Comparison of ENCODE assay signal across 8 cellular contexts in the genomic region with DNA sequence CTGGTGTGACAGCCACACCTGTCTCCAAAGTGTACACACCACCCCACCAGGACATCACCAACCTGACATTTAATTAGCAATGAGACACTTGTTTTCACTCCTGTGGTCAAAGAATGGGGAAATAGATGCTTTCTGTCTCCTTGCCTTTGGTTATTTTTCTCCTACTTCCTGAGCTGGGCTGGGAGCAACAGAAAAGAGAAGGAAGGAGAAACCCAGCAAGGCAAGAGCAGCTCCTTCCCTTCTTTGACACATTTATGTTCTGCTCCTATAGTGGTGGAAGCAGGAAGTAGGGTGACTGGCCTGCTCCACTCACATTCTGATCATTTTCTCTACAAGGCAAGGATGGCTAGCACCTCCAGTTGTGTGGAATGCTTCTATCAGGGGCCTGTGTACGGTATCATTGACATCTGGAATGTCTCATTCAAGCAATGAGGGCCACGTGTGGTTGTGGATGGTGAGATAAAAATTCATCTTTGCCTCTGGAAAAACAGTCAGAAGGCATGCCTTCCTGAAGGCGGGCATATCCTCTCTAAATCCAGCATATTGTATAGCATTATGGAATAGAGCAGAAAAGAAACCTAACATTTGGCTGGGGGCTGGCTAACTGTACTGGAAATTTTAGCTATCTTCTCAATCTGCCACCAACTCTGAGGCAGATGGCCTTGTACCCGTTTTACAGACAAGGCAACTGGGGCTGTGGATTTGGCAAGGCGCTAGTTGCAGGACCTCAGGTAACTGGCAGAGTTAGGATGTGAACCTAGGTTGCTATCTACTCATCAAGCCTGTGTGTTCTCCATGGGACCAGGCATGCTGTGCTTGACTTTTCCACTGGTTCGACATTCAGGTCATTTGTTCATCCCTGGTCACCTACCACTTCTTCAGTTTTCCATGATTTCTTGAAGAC. TPM values are rescaled to one million over a fixed set of nuclear protein-coding genes. Genes with fewer than 3 reads are reported as not detected.
DNase-seq lines count a peak whose midpoint lies in the region; ATAC-seq and TF ChIP-seq lines count a peak whose summit lies in the region.

No MANE protein-coding gene starts in this region.

- peaks cover 49 to 100% (median 75%) of the 10 kb centered on the region in 3 donors for H3K4me1 ChIP-seq in esophagus squamous epithelium
- peaks cover 29% of the 10 kb centered on the region for H3K4me1 ChIP-seq in smooth muscle cell (ENCODE audit: low read depth)

- H3K79me2 ChIP-seq in smooth muscle cell (ENCODE audit: low read depth), result no peaks in the 10 kb centered on the region

- no peaks in the 10 kb centered on the region for H3K27me3 Mint-ChIP-seq in stimulated activated naive CD8-positive, alpha-beta T cell treated with anti-CD3 and anti-CD28 coated beads, Interleukin-15, amount 100 ng/mL, for 72 hours

- TF ChIP-seq CTCF in esophagus squamous epithelium (IDR thresholded peaks at IDR 0.05) (no peak), smooth muscle cell (IDR thresholded peaks at IDR 0.05; ENCODE audit: borderline replicate concordance, insufficient read depth, poor library complexity, severe bottlenecking) (no peak)

- no peaks in the 10 kb centered on the region for H3K9me3 ChIP-seq in esophagus squamous epithelium
- no peaks in the 10 kb centered on the region for H3K9me3 ChIP-seq in smooth muscle cell (replicated peaks; ENCODE audit: low read depth)

- H3K4me3 ChIP-seq in esophagus squamous epithelium, result no peak overlapping the region
- H3K4me3 ChIP-seq in smooth muscle cell, result no peak overlapping the region

- peak overlapping the region; percentile 84 for H3K9ac ChIP-seq in smooth muscle cell (ENCODE audit: low read depth)

- no peak for TF ChIP-seq POLR2A in esophagus squamous epithelium (IDR thresholded peaks at IDR 0.05)

- H3K27ac ChIP-seq in esophagus squamous epithelium (peak overlapping the region; percentile 95 to 99 (median 97)), smooth muscle cell (ENCODE audit: low read depth) (peak overlapping the region; percentile 98)

- WGBS in esophagus squamous epithelium, 2 donors, result 95 to 98% methylated on average over 6 of the region's 6 CpGs
- 86% methylated on average over 6 of the region's 6 CpGs for WGBS in smooth muscle cell (ENCODE audit: low lambda C conversion rate)

- no peaks in the 10 kb centered on the region for H4K20me1 ChIP-seq in smooth muscle cell (ENCODE audit: low read depth)

- peaks cover 28% of the 10 kb centered on the region for H3F3A ChIP-seq in smooth muscle cell (ENCODE audit: low read depth)

- H3K4me3 Mint-ChIP-seq in stimulated activated naive CD8-positive, alpha-beta T cell treated with anti-CD3 and anti-CD28 coated beads, Interleukin-15, amount 100 ng/mL, for 72 hours, result peak overlapping the region in 1 of 2 donors; percentile 24

- H3K9me3 Mint-ChIP-seq in stimulated activated naive CD8-positive, alpha-beta T cell treated with anti-CD3 and anti-CD28 coated beads, Interleukin-15, amount 100 ng/mL, for 72 hours, result peaks cover 6% of the 10 kb centered on the region in 2 donors

- H3K4me2 ChIP-seq in smooth muscle cell, result peak overlapping the region; percentile 67

- H3K27ac Mint-ChIP-seq in stimulated activated naive CD8-positive, alpha-beta T cell treated with anti-CD3 and anti-CD28 coated beads, Interleukin-15, amount 100 ng/mL, for 72 hours, result peak overlapping the region in 1 of 2 donors; percentile 99

- no peak overlapping the region for H2AFZ ChIP-seq in smooth muscle cell (ENCODE audit: low read depth)

- peaks cover 57% of the 10 kb centered on the region for H3K4me1 Mint-ChIP-seq in stimulated activated naive CD8-positive, alpha-beta T cell treated with anti-CD3 and anti-CD28 coated beads, Interleukin-15, amount 100 ng/mL, for 72 hours

- ATAC-seq in GM21447 (IDR thresholded peaks at IDR 0.05; ENCODE audit: unreplicated experiment), result no peak
- ATAC-seq in stimulated activated naive CD8-positive, alpha-beta T cell treated with anti-CD3 and anti-CD28 coated beads, Interleukin-15, amount 100 ng/mL, for 72 hours, result no peak

- intact Hi-C loops in esophagus squamous epithelium (cut with DNase I), result no loop called here

- H3K27me3 ChIP-seq in esophagus squamous epithelium (no peaks in the 10 kb centered on the region), smooth muscle cell (ENCODE audit: low read depth) (no peaks in the 10 kb centered on the region)

- H3K36me3 ChIP-seq in esophagus squamous epithelium (no peaks in the 10 kb centered on the region), smooth muscle cell (ENCODE audit: low read depth) (no peaks in the 10 kb centered on the region)

- peak; percentile 18 for DNase-seq in HT-29 (ENCODE audit: low spot score)
- DNase-seq in SKM-1 (lab: John Stamatoyannopoulos, UW; ENCODE audit: unreplicated experiment), result peak; percentile 41
- DNase-seq in esophagus squamous epithelium (lab: John Stamatoyannopoulos, UW), result no peak
- DNase-seq in smooth muscle cell (lab: John Stamatoyannopoulos, UW; ENCODE audit: unreplicated experiment), result no peak
- no peak for DNase-seq in NCI-H1694 treated with DMSO at 0.1 percent for 48 hours (lab: John Stamatoyannopoulos, UW)
- DNase-seq in stimulated activated naive CD8-positive, alpha-beta T cell treated with anti-CD3 and anti-CD28 coated beads, Interleukin-15, amount 100 ng/mL, for 72 hours, result no peak
- no peak for DNase-seq in NCI-H526 (lab: John Stamatoyannopoulos, UW)

RNA-seq across cellular contexts. Expression of a gene that starts 24.7 kb away (rescaled TPM):
- total RNA-seq in HT-29 (2014; rRNA removed; shearing (Covaris generic)), result 165 and 178 TPM in 2 replicates
- total RNA-seq in esophagus squamous epithelium, result 100 to 1,000 TPM; 234 to 565 (median 415) TPM
- total RNA-seq in smooth muscle cell, result 166 and 170 TPM in 2 replicates
- polyA plus RNA-seq in smooth muscle cell, result 201 and 234 TPM in 2 replicates

RNA-seq across cellular contexts. Expression of a gene that starts 52.9 kb away (rescaled TPM):
- total RNA-seq in HT-29 (2014; rRNA removed; shearing (Covaris generic)), result 15.9 and 29.5 TPM in 2 replicates
- total RNA-seq in esophagus squamous epithelium (10 to 100 TPM; 35.3 to 85.3 (median 50.4) TPM), smooth muscle cell (109 and 176 TPM in 2 replicates)
- polyA plus RNA-seq in smooth muscle cell, result 89.0 and 89.7 TPM in 2 replicates

Comparison
In these comparisons a context has a peak if more than half of its experiments do, and no peak if none do; other contexts are left out.
1. DNase-seq: peak in HT-29 (single experiment) and SKM-1 (single experiment); none in esophagus squamous epithelium (single experiment), smooth muscle cell (single experiment), NCI-H1694 treated with DMSO at 0.1 percent for 48 hours (single experiment), stimulated activated naive CD8-positive, alpha-beta T cell treated with anti-CD3 and anti-CD28 coated beads, Interleukin-15, amount 100 ng/mL, for 72 hours (0 of 2) and NCI-H526 (0 of 2).